In the genomic region with DNA sequence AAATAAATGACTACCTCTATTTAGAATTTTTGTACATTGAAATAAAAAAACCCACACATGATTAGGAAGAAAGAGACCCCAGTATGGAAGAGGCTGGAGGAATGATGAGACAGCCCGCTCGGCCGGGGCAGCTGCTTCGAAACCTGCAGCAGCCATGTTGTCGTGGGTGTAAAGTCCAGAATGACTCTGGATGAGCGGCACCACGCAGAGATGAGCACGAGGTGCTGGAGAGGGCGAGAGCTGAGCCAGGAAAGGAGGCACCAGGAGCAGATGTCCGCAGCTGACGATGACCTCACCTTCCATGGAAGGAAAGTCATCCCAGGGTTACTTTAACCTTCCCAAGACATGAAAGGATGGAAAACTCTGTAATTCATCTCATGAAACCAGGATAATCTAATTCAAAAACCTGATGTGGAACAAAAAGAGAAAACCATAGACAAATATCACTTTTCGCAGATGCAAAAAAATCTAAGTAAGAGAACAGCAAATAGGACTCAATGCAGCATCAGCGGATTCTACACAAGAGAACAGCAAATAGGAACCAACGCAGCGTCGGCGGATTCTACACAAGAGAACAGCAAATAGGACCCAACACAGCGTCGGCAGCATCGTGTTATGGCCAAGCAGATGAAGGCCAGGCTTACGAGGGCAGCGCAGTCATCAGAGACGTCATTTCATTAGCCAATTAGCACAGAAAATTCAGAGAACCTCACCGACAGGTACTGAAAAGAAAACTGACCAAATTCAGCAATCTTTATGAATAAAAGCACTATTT, we compare ENCODE assay signal across 17 cellular contexts. TPM values are rescaled to one million over a fixed set of nuclear protein-coding genes. Genes with fewer than 3 reads are reported as not detected.
DNase-seq lines count a peak whose midpoint lies in the region; ATAC-seq and TF ChIP-seq lines count a peak whose summit lies in the region.
"Had no signal": no experiment of that assay in that cellular context is flagged by ENCODE, and none has a peak within 500 bp of the region (broad histone marks: within the 10 kb centered on the region; RNA-seq: fewer than 3 reads in every experiment).

No MANE protein-coding gene starts in this region.

- H3K9me3 Mint-ChIP-seq in central memory CD8-positive, alpha-beta T cell: no peaks in the 10 kb centered on the region
- no peaks in the 10 kb centered on the region for H3K9me3 Mint-ChIP-seq in natural killer cell
- H3K9me3 Mint-ChIP-seq: stimulated activated naive B cell treated with anti-CD40 and anti-IgM and Interleukin-4, amounts not matched to agents 10 μg/mL and 1 μg/mL and 100 μg/mL, for 72 hours had no signal

- H2AFZ ChIP-seq in trophoblast cell (ENCODE audit: insufficient read depth, low read length, poor library complexity): no peak overlapping the region

- H3K4me2 ChIP-seq in trophoblast cell (ENCODE audit: low read length): no peak overlapping the region

- no peaks in the 10 kb centered on the region for H3K79me1 ChIP-seq in trophoblast cell (ENCODE audit: low read length)

- H2BK120ac ChIP-seq in trophoblast cell (ENCODE audit: insufficient read depth, low read length, poor library complexity): no peak overlapping the region

- H3K23ac ChIP-seq in trophoblast cell (ENCODE audit: low read length): no peak overlapping the region

- H3K4me3 ChIP-seq in AG04450 (ENCODE audit: low read depth, low read length): no peak overlapping the region
- H3K4me3 ChIP-seq in trophoblast cell (ENCODE audit: low read depth, low read length): no peak overlapping the region
- H3K4me3 ChIP-seq: SK-N-MC had no signal

- H3K4me3 Mint-ChIP-seq in central memory CD8-positive, alpha-beta T cell: peak overlapping the region; percentile 20
- peak overlapping the region; percentile 77 for H3K4me3 Mint-ChIP-seq in natural killer cell
- H3K4me3 Mint-ChIP-seq: stimulated activated naive B cell treated with anti-CD40 and anti-IgM and Interleukin-4, amounts not matched to agents 10 μg/mL and 1 μg/mL and 100 μg/mL, for 72 hours had no signal

- no peak overlapping the region for H2BK12ac ChIP-seq in trophoblast cell (ENCODE audit: low read length)

- no peaks in the 10 kb centered on the region for H3K27me3 Mint-ChIP-seq in central memory CD8-positive, alpha-beta T cell
- no peaks in the 10 kb centered on the region for H3K27me3 Mint-ChIP-seq in natural killer cell (ENCODE audit: low read depth in 2 of 2)
- H3K27me3 Mint-ChIP-seq: stimulated activated naive B cell treated with anti-CD40 and anti-IgM and Interleukin-4, amounts not matched to agents 10 μg/mL and 1 μg/mL and 100 μg/mL, for 72 hours had no signal

- no peak overlapping the region for H3K27ac Mint-ChIP-seq in central memory CD8-positive, alpha-beta T cell (ENCODE audit: low read depth)
- H3K27ac Mint-ChIP-seq in natural killer cell: peak overlapping the region; percentile 79 to 100
- H3K27ac Mint-ChIP-seq: progenitor cell of endocrine pancreas; stimulated activated naive B cell treated with anti-CD40 and anti-IgM and Interleukin-4, amounts not matched to agents 10 μg/mL and 1 μg/mL and 100 μg/mL, for 72 hours had no signal

- no peaks in the 10 kb centered on the region for H3K36me3 ChIP-seq in trophoblast cell (ENCODE audit: control insufficient read depth in 1 of 2, insufficient read depth in 2 of 2, low read length in 2 of 2)

- no peak overlapping the region for H4K8ac ChIP-seq in trophoblast cell (ENCODE audit: low read depth, low read length)

- H3K4me1 Mint-ChIP-seq in central memory CD8-positive, alpha-beta T cell: peaks cover 48% of the 10 kb centered on the region
- H3K4me1 Mint-ChIP-seq in natural killer cell: peaks cover 57 to 62% of the 10 kb centered on the region in 2 donors

- peak overlapping the region; percentile 33 for H3K27ac ChIP-seq in AG04450 (ENCODE audit: low read depth, low read length)
- H3K27ac ChIP-seq in trophoblast cell (ENCODE audit: low read depth, low read length): no peak overlapping the region
- H3K27ac ChIP-seq: SK-N-MC had no signal

- H3K79me2 ChIP-seq in trophoblast cell (ENCODE audit: control insufficient read depth, insufficient read depth, low read length, poor library complexity): no peaks in the 10 kb centered on the region

- H4K12ac ChIP-seq in trophoblast cell (ENCODE audit: low read depth, low read length): no peak overlapping the region

- H3K36me3 Mint-ChIP-seq in central memory CD8-positive, alpha-beta T cell (ENCODE audit: insufficient read depth): peaks cover 40% of the 10 kb centered on the region
- peaks cover 9% of the 10 kb centered on the region for H3K36me3 Mint-ChIP-seq in natural killer cell

- TF ChIP-seq CTCF in AG04450 (IDR thresholded peaks at IDR 0.05; ENCODE audit: low read depth, low read length) (no peak), natural killer cell (IDR thresholded peaks at IDR 0.05) (no peak)

- POLR2A ChIA-PET in AG04450 (lab: Yijun Ruan, JAX): no interaction called here

- no peak overlapping the region for H2AK5ac ChIP-seq in trophoblast cell (ENCODE audit: low read length)

- H4K91ac ChIP-seq in trophoblast cell (ENCODE audit: low read depth, low read length): no peak overlapping the region

- no peak overlapping the region for H3K9ac ChIP-seq in trophoblast cell (ENCODE audit: low read length)

- H3K27me3 ChIP-seq in AG04450 (ENCODE audit: control insufficient read depth, insufficient read depth, low read length) (no peaks in the 10 kb centered on the region), trophoblast cell (ENCODE audit: insufficient read depth, low read length) (no peaks in the 10 kb centered on the region)

- no peak for ATAC-seq in central memory CD8-positive, alpha-beta T cell (replicated peaks; ENCODE audit: extremely low read depth, poor library complexity, severe bottlenecking)
- ATAC-seq in natural killer cell (no peak), GM18858 (IDR thresholded peaks at IDR 0.05; ENCODE audit: unreplicated experiment) (no peak)
- ATAC-seq: stimulated activated naive B cell treated with anti-CD40 and anti-IgM and Interleukin-4, amounts not matched to agents 10 μg/mL and 1 μg/mL and 100 μg/mL, for 72 hours had no signal

- no peak overlapping the region for H3K18ac ChIP-seq in trophoblast cell (ENCODE audit: low read length)

- H3K14ac ChIP-seq in trophoblast cell (ENCODE audit: low read length): no peak overlapping the region

- H2BK5ac ChIP-seq in trophoblast cell (ENCODE audit: low read depth, low read length, poor library complexity): no peak overlapping the region

- CTCF ChIA-PET in AG04450 (lab: Charles Lee): no interaction called here

- intact Hi-C loops in natural killer cell (cut with micrococcal nuclease): no loop called here

- H3K4me1 ChIP-seq in trophoblast cell (ENCODE audit: control insufficient read depth in 1 of 2, insufficient read depth in 2 of 2, low read length in 2 of 2): peaks cover 0 to 10% of the 10 kb centered on the region in 2 experiments

- H3K9me3 ChIP-seq in AG04450 (ENCODE audit: control insufficient read depth, insufficient read depth, low read length): peaks cover 7% of the 10 kb centered on the region; the same call in 1 of the 2 replicates
- peaks cover 1% of the 10 kb centered on the region for H3K9me3 ChIP-seq in trophoblast cell (ENCODE audit: insufficient read depth, low read depth, low read length)

- H3K4ac ChIP-seq in trophoblast cell (ENCODE audit: low read depth, low read length): no peak overlapping the region

- DNase-seq in AG04450 (ENCODE audit: low read depth, low spot score) (no peak), Daoy (ENCODE audit: low read depth) (peak; percentile 22), natural killer cell (no peak), trophoblast cell (no peak), putamen (ENCODE audit: low spot score) (no peak)
- peak in 1 of 2 donors; percentile 8 for DNase-seq in central memory CD8-positive, alpha-beta T cell (ENCODE audit: low spot score in 2 of 2)
- DNase-seq in stimulated activated naive CD4-positive, alpha-beta T cell treated with Interleukin-2 at 50 U/mL for 16 hours (lab: John Stamatoyannopoulos, UW): no peak
- DNase-seq: activated gamma-delta T cell; hypothalamus; Karpas-422; NCI-H187; stimulated activated CD4-positive, alpha-beta T cell treated with anti-CD3 and anti-CD28 coated beads, Interleukin-2, amount 100 ng/mL, for 48 hours; stimulated activated naive B cell treated with anti-CD40 and anti-IgM and Interleukin-4, amounts not matched to agents 10 μg/mL and 1 μg/mL and 100 μg/mL, for 72 hours had no signal

- WGBS in trophoblast cell (ENCODE audit: extremely low coverage, insufficient coverage, insufficient read length): no CpG with 5 or more reads among the region's 24 CpGs

RNA-seq across cellular contexts. Expression of gene SPON2, which starts 25.9 kb away (rescaled TPM):
- 132 and 190 TPM in 2 replicates for polyA plus RNA-seq in AG04450 (2011; rRNA removed)
- polyA minus RNA-seq in AG04450 (2011; rRNA and poly(A)+ RNA removed): 33.8 and 39.0 TPM in 2 replicates
- total RNA-seq in Daoy (2014; rRNA removed; shearing (Covaris generic)): 0.29 TPM in 1 of 2 replicates, not detected in the other
- 1,000 to 10,000 TPM; 1,124 to 1,574 (median 1,339) TPM for total RNA-seq in natural killer cell
- 13.7 TPM in 2 replicates for polyA plus RNA-seq in trophoblast cell (2013)
- total RNA-seq: endothelial cell of umbilical vein had no signal

RNA-seq across cellular contexts. Expression of gene CTBP1, which starts 50.7 kb away (rescaled TPM):
- 72.6 and 97.9 TPM in 2 replicates for polyA plus RNA-seq in AG04450 (2011; rRNA removed)
- 98.3 and 137 TPM in 2 replicates for polyA minus RNA-seq in AG04450 (2011; rRNA and poly(A)+ RNA removed)
- 110 and 115 TPM in 2 replicates for total RNA-seq in Daoy (2014; rRNA removed; shearing (Covaris generic))
- total RNA-seq in natural killer cell: 100 to 1,000 TPM; 384 to 388 (median 388) TPM
- 76.4 and 79.7 TPM in 2 replicates for polyA plus RNA-seq in trophoblast cell (2013)

Comparison
In these comparisons a context has a peak if more than half of its experiments do, and no peak if none do; other contexts are left out.
1. RNA of gene SPON2, which starts 25.9 kb away (total RNA-seq): 1,124 to 1,574 TPM in natural killer cell; 0.29 TPM in Daoy; every median in the first group is over 100 times any median in the second.